In the genomic region with DNA sequence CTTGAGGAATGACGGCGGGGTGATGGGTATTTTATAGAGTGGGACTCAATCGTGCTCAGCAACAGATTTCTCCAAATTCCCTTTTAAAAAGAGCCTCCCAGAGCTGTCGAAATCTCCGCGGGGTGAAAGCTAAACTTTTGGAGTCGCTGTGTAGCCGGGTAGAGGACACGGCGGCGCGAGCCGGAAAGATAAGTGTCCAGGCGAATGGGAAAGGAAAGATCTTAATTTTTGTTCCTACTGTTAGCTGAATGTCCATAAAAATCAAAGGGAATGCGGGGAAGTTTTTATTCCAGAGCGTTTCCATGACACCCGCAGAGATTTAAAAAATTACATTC, we compare ENCODE assay signal across 8 cellular contexts. TPM values are rescaled to one million over a fixed set of nuclear protein-coding genes. Genes with fewer than 3 reads are reported as not detected.
DNase-seq lines count a peak whose midpoint lies in the region; ATAC-seq, FAIRE-seq and TF ChIP-seq lines count a peak whose summit lies in the region.

No MANE protein-coding gene starts in this region.

- H3K36me3 Mint-ChIP-seq in stimulated activated memory B cell treated with anti-CD40 and anti-IgM and Interleukin-4, amounts not matched to agents 10 μg/mL and 1 μg/mL and 100 μg/mL, for 72 hours: no peaks in the 10 kb centered on the region

- peaks cover 87% of the 10 kb centered on the region for H3K27me3 ChIP-seq in HUES48 (ENCODE audit: control insufficient read depth, insufficient read depth, low read length)

- H3K4me1 ChIP-seq in HUES48 (ENCODE audit: control insufficient read depth, insufficient read depth, low read length) (peaks cover 51% of the 10 kb centered on the region), kidney (ENCODE audit: control insufficient read depth in 1 of 2, insufficient read depth in 1 of 2, low read depth in 1 of 2, low read length in 2 of 2) (peaks cover 6 to 16% of the 10 kb centered on the region in 2 donors)

- DNase-seq in astrocyte of the cerebellum (ENCODE audit: low read depth): no peak
- DNase-seq in kidney: no peak
- no peak for DNase-seq in central memory CD4-positive, alpha-beta T cell
- no peak for DNase-seq in GM13976 (ENCODE audit: low spot score)
- no peak for DNase-seq in ureter (ENCODE audit: low spot score)

- H3K9ac ChIP-seq in HUES48 (ENCODE audit: low read depth, low read length) (no peak overlapping the region), kidney (ENCODE audit: low read length in 2 of 2) (peak overlapping the region; percentile 44 to 60)

- H3K9me3 Mint-ChIP-seq in stimulated activated memory B cell treated with anti-CD40 and anti-IgM and Interleukin-4, amounts not matched to agents 10 μg/mL and 1 μg/mL and 100 μg/mL, for 72 hours: no peaks in the 10 kb centered on the region

- intact Hi-C loops in kidney (cut with DNase I): loop anchor here (10.0 kb wide), 1 partner anchor 612 kb away; no protein-coding TSS in a partner anchor

- peak overlapping the region; percentile 57 for H3K4me3 ChIP-seq in HUES48 (ENCODE audit: low read depth, low read length)
- peak overlapping the region; percentile 46 for H3K4me3 ChIP-seq in astrocyte of the cerebellum (ENCODE audit: low read depth, low read length)
- H3K4me3 ChIP-seq in kidney (ENCODE audit: low read length in 2 of 2): peak overlapping the region; percentile 83 to 88

- peak overlapping the region; percentile 2 for H3K27ac Mint-ChIP-seq in stimulated activated memory B cell treated with anti-CD40 and anti-IgM and Interleukin-4, amounts not matched to agents 10 μg/mL and 1 μg/mL and 100 μg/mL, for 72 hours

- no peak for ATAC-seq in stimulated activated memory B cell treated with anti-CD40 and anti-IgM and Interleukin-4, amounts not matched to agents 10 μg/mL and 1 μg/mL and 100 μg/mL, for 72 hours
- no peak for ATAC-seq in activated CD4-positive, CD25-positive, alpha-beta regulatory T cell treated with anti-CD3 and anti-CD28 coated beads, Interleukin-2, amount 50 U/mL, for 24 hours

- H3K36me3 ChIP-seq in HUES48 (ENCODE audit: control insufficient read depth, insufficient read depth, low read length) (no peaks in the 10 kb centered on the region), kidney (ENCODE audit: control insufficient read depth in 1 of 2, insufficient read depth in 2 of 2, low read length in 2 of 2) (no peaks in the 10 kb centered on the region)

- TF ChIP-seq CTCF in astrocyte of the cerebellum (IDR thresholded peaks at IDR 0.05; ENCODE audit: low read depth, low read length, missing control alignments) (no peak), kidney (IDR thresholded peaks at IDR 0.05; ENCODE audit: borderline replicate concordance, extremely low read depth, insufficient read depth) (no peak), GM13976 (IDR thresholded peaks at IDR 0.05; ENCODE audit: borderline replicate concordance, control extremely low read depth, extremely low read depth, insufficient read depth, missing control alignments) (no peak)

- H3K27ac ChIP-seq in HUES48 (ENCODE audit: low read depth, low read length) (peak overlapping the region; percentile 80), kidney (ENCODE audit: low read depth in 2 of 2, low read length in 2 of 2) (peak overlapping the region in 1 of 2 donors; percentile 32)

- peak overlapping the region; percentile 92 for H3K4me3 Mint-ChIP-seq in stimulated activated memory B cell treated with anti-CD40 and anti-IgM and Interleukin-4, amounts not matched to agents 10 μg/mL and 1 μg/mL and 100 μg/mL, for 72 hours

- peaks cover 35% of the 10 kb centered on the region for H3K4me1 Mint-ChIP-seq in stimulated activated memory B cell treated with anti-CD40 and anti-IgM and Interleukin-4, amounts not matched to agents 10 μg/mL and 1 μg/mL and 100 μg/mL, for 72 hours

- H3K27me3 Mint-ChIP-seq in stimulated activated memory B cell treated with anti-CD40 and anti-IgM and Interleukin-4, amounts not matched to agents 10 μg/mL and 1 μg/mL and 100 μg/mL, for 72 hours: peaks cover 89% of the 10 kb centered on the region

- in situ Hi-C loops in astrocyte of the cerebellum (cut with HindIII; ENCODE audit: low sequenced_read_pairs) (no loop called here), GM13976 (cut with MboI; ENCODE audit: low sequenced_read_pairs, unreplicated experiment) (loop anchor here (25.0 kb wide), 1 partner anchor 599 kb away; no protein-coding TSS in a partner anchor)

- H3K9me3 ChIP-seq in HUES48 (ENCODE audit: control insufficient read depth, insufficient read depth, low read length): no peaks in the 10 kb centered on the region
- H3K9me3 ChIP-seq in kidney (ENCODE audit: control insufficient read depth in 1 of 2, low read length in 2 of 2): no peaks in the 10 kb centered on the region

- no peak for FAIRE-seq in kidney (lab: Jason Lieb, UNC)

RNA-seq across cellular contexts. Expression of a gene that starts 9.1 kb away (rescaled TPM):
- total RNA-seq in kidney (1.3 TPM), ureter (0.16 TPM)
- polyA plus RNA-seq in kidney (ENCODE audit: insufficient read depth, low read depth, low replicate concordance): 0.22 TPM
